ENCODE assay signal across 19 cellular contexts in genomic region chr15:25509697-25510096, GRCh38.
"Had no signal": no experiment of that assay in that cellular context is flagged by ENCODE, and none has a peak within 500 bp of the region (broad histone marks: within the 10 kb centered on the region; RNA-seq: fewer than 3 reads in every experiment).

No MANE protein-coding gene starts in this region.

- H3K4me1 ChIP-seq: esophagus squamous epithelium, foreskin keratinocyte, pancreas, stomach, transverse colon had no signal

- H3K4me3 Mint-ChIP-seq: dendritic cell treated with granulocyte-macrophage colony-stimulating factor and Interleukin-4, amounts not matched to agents 40 ng/mL and 50 ng/mL, for 4 days; effector memory CD8-positive, alpha-beta T cell; naive thymus-derived CD4-positive, alpha-beta T cell had no signal

- H3K36me3 ChIP-seq: esophagus squamous epithelium, pancreas, spleen, stomach, thoracic aorta, transverse colon had no signal

- H3K36me3 Mint-ChIP-seq: naive thymus-derived CD4-positive, alpha-beta T cell had no signal

- H3K4me3 ChIP-seq: esophagus squamous epithelium, pancreas, spleen, stomach, thoracic aorta, transverse colon had no signal

- H3K27me3 Mint-ChIP-seq: dendritic cell treated with granulocyte-macrophage colony-stimulating factor and Interleukin-4, amounts not matched to agents 40 ng/mL and 50 ng/mL, for 4 days; progenitor cell of endocrine pancreas had no signal

- H3K27ac Mint-ChIP-seq: dendritic cell treated with granulocyte-macrophage colony-stimulating factor and Interleukin-4, amounts not matched to agents 40 ng/mL and 50 ng/mL, for 4 days; effector memory CD8-positive, alpha-beta T cell; naive thymus-derived CD4-positive, alpha-beta T cell; progenitor cell of endocrine pancreas had no signal

- H3K27ac ChIP-seq: epithelial cell of prostate, esophagus squamous epithelium, foreskin keratinocyte, pancreas, spleen, stomach, thoracic aorta, transverse colon had no signal

- H3K27me3 ChIP-seq: esophagus squamous epithelium, foreskin keratinocyte, pancreas, spleen, stomach, transverse colon had no signal

- DNase-seq: cerebellar nuclear complex; effector memory CD8-positive, alpha-beta T cell; esophagus squamous epithelium; foreskin keratinocyte; kidney glomerular epithelial cell; naive thymus-derived CD4-positive, alpha-beta T cell; pancreas; right cardiac atrium; spleen; stimulated activated naive CD4-positive, alpha-beta T cell; stomach; substantia nigra; transverse colon had no signal

- ATAC-seq: effector memory CD8-positive, alpha-beta T cell; foreskin keratinocyte; naive thymus-derived CD4-positive, alpha-beta T cell; pancreas; right cardiac atrium had no signal

- FAIRE-seq: colon, islet of Langerhans, pancreas had no signal

- H3K9me3 ChIP-seq: esophagus squamous epithelium, pancreas, spleen, thoracic aorta, transverse colon had no signal
